Comparison of ENCODE assay signal across 23 cellular contexts in the genomic region with DNA sequence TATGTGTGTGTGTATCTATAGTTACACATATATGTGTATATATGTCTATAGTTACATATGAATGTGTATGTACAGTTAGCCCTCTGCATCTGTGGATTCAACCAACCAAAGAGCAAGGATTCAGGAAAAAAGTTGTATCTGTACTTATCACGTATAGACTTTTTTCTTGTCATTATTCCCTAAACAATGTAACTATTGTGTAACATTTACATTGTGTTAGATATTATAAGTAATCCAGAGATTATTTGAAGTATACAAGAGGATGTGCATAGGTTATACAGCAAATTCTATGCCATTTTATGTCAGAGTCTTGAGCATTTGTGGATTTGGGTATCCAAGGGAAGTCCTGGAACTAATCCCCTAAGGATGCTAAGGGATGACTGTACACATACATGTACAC.
A peak's percentile ranks its signal among the peaks of the same experiment; 100 is the strongest.
DNase-seq lines count a peak whose midpoint lies in the region; ATAC-seq, FAIRE-seq and TF ChIP-seq lines count a peak whose summit lies in the region.
"Had no signal": no experiment of that assay in that cellular context is flagged by ENCODE, and none has a peak within 500 bp of the region (broad histone marks: within the 10 kb centered on the region; RNA-seq: fewer than 3 reads in every experiment).

No MANE protein-coding gene starts in this region.

- WGBS in heart left ventricle, 4 donors = 85 to 95% (median 92%) methylated on average over 1 of the region's 1 CpG

- no peaks in the 10 kb centered on the region for H3K36me3 ChIP-seq in cardiac muscle cell
- H3K36me3 ChIP-seq in heart left ventricle = no peaks in the 10 kb centered on the region
- no peaks in the 10 kb centered on the region for H3K36me3 ChIP-seq in Panc1 (ENCODE audit: control insufficient read depth, insufficient read depth, low read length)
- H3K36me3 ChIP-seq in naive thymus-derived CD4-positive, alpha-beta T cell (ENCODE audit: control insufficient read depth in 2 of 3, insufficient read depth in 3 of 3, low read length in 3 of 3) = no peaks in the 10 kb centered on the region
- H3K36me3 ChIP-seq: BLaER1 had no signal

- no peak for TF ChIP-seq POLR2A in heart left ventricle (IDR thresholded peaks at IDR 0.05)

- TF ChIP-seq CTCF in cardiac muscle cell (IDR thresholded peaks at IDR 0.05; ENCODE audit: low read depth, low read length) (no peak), heart left ventricle (IDR thresholded peaks at IDR 0.05) (no peak), Panc1 (IDR thresholded peaks at IDR 0.05) (no peak)

- H3K9me3 Mint-ChIP-seq in naive thymus-derived CD4-positive, alpha-beta T cell = peaks cover 0 to 7% (median 0%) of the 10 kb centered on the region in 11 donors
- H3K9me3 Mint-ChIP-seq: CD8-positive, alpha-beta T cell; GM23338; H9 had no signal

- no peaks in the 10 kb centered on the region for H3K36me3 Mint-ChIP-seq in naive thymus-derived CD4-positive, alpha-beta T cell
- H3K36me3 Mint-ChIP-seq: CD4-positive, CD25-positive, alpha-beta regulatory T cell; CD8-positive, alpha-beta T cell had no signal

- no peak for ATAC-seq in heart left ventricle
- ATAC-seq in Panc1 = peak; percentile 37; the same call in 1 of the 2 replicates
- no peak for ATAC-seq in naive thymus-derived CD4-positive, alpha-beta T cell
- ATAC-seq: CD8-positive, alpha-beta T cell; GM12878; GM23338; HCT116 had no signal

- H3K9me3 ChIP-seq in cardiac muscle cell (ENCODE audit: low read depth) (no peaks in the 10 kb centered on the region), heart left ventricle (no peaks in the 10 kb centered on the region), Panc1 (ENCODE audit: control insufficient read depth, insufficient read depth, low read depth, low read length) (no peaks in the 10 kb centered on the region)
- no peaks in the 10 kb centered on the region for H3K9me3 ChIP-seq in naive thymus-derived CD4-positive, alpha-beta T cell (ENCODE audit: control insufficient read depth in 2 of 3, low read length in 3 of 3)
- H3K9me3 ChIP-seq: BLaER1, Caco-2 had no signal

- in situ Hi-C loops in Panc1 (cut with HindIII; ENCODE audit: low pct_unique_long_range_greater_than_20kb, low sequenced_read_pairs) = no loop called here

- peaks cover 11% of the 10 kb centered on the region for H3K4me1 ChIP-seq in cardiac muscle cell (ENCODE audit: low read depth)
- peaks cover 0 to 56% (median 7%) of the 10 kb centered on the region in 12 donors for H3K4me1 ChIP-seq in heart left ventricle
- peaks cover 7% of the 10 kb centered on the region; the same call in 1 of the 2 replicates for H3K4me1 ChIP-seq in Panc1 (ENCODE audit: control insufficient read depth, insufficient read depth, low read length)
- no peaks in the 10 kb centered on the region for H3K4me1 ChIP-seq in naive thymus-derived CD4-positive, alpha-beta T cell (ENCODE audit: control insufficient read depth in 2 of 2, insufficient read depth in 2 of 2, low read length in 2 of 2)
- H3K4me1 ChIP-seq: Caco-2 had no signal

- BruUV-seq in Panc1 (replicated peaks; lab: Mats Ljungman, UMichigan) = no TSS peak

- H3K27me3 ChIP-seq in cardiac muscle cell = no peaks in the 10 kb centered on the region
- no peaks in the 10 kb centered on the region for H3K27me3 ChIP-seq in heart left ventricle
- H3K27me3 ChIP-seq in Panc1 (ENCODE audit: control insufficient read depth, insufficient read depth, low read length) = no peaks in the 10 kb centered on the region
- no peaks in the 10 kb centered on the region for H3K27me3 ChIP-seq in naive thymus-derived CD4-positive, alpha-beta T cell (ENCODE audit: control insufficient read depth in 2 of 2, insufficient read depth in 2 of 2, low read length in 2 of 2)
- H3K27me3 ChIP-seq: BLaER1 had no signal

- peak; percentile 21 for FAIRE-seq in islet of Langerhans (lab: Jason Lieb, UNC)
- FAIRE-seq: A204.1, GM12878, GM19239 had no signal

- no peak overlapping the region for H3K4me3 Mint-ChIP-seq in naive thymus-derived CD4-positive, alpha-beta T cell
- H3K4me3 Mint-ChIP-seq: B cell; CD4-positive, CD25-positive, alpha-beta regulatory T cell; CD8-positive, alpha-beta T cell; GM23338; H9 had no signal

- intact Hi-C loops in heart left ventricle (cut with DNase I) (no loop called here), Panc1 (cut with micrococcal nuclease; ENCODE audit: unreplicated experiment) (no loop called here)
- intact Hi-C loops in naive thymus-derived CD4-positive, alpha-beta T cell (cut with micrococcal nuclease) = no loop called here

- DNase-seq in cardiac muscle cell (ENCODE audit: low read depth in 1 of 2, low spot score in 1 of 2) (no peak), heart left ventricle (no peak), Panc1 (ENCODE audit: low read depth, low spot score) (no peak), HT-29 (ENCODE audit: low spot score) (no peak)
- DNase-seq in naive thymus-derived CD4-positive, alpha-beta T cell = no peak
- DNase-seq: Caco-2; CD4-positive, CD25-positive, alpha-beta regulatory T cell; CD8-positive, alpha-beta T cell; DMS 273 treated with DMSO at 0.1 percent for 48 hours; DMS79; EL; GDM1; H9 had no signal

- POLR2A ChIA-PET in Panc1 (lab: Charles Lee) = no interaction called here
- POLR2A ChIA-PET in naive thymus-derived CD4-positive, alpha-beta T cell (lab: Charles Lee) = no interaction called here

- CTCF ChIA-PET in Panc1 (lab: Charles Lee) = no interaction called here
- CTCF ChIA-PET in naive thymus-derived CD4-positive, alpha-beta T cell (lab: Charles Lee) = no interaction called here

- H3K27ac Mint-ChIP-seq in naive thymus-derived CD4-positive, alpha-beta T cell = no peak overlapping the region
- H3K27ac Mint-ChIP-seq: B cell; CD4-positive, CD25-positive, alpha-beta regulatory T cell; CD8-positive, alpha-beta T cell; GM23338 had no signal

- no peaks in the 10 kb centered on the region for H3K4me1 Mint-ChIP-seq in naive thymus-derived CD4-positive, alpha-beta T cell
- H3K4me1 Mint-ChIP-seq: B cell; CD4-positive, CD25-positive, alpha-beta regulatory T cell; H9 had no signal

- H3K27me3 Mint-ChIP-seq in naive thymus-derived CD4-positive, alpha-beta T cell = peaks cover 0 to 4% (median 0%) of the 10 kb centered on the region in 5 donors
- H3K27me3 Mint-ChIP-seq: B cell; CD4-positive, CD25-positive, alpha-beta regulatory T cell had no signal

- peak overlapping the region; percentile 6 for H3K27ac ChIP-seq in cardiac muscle cell
- no peak overlapping the region for H3K27ac ChIP-seq in heart left ventricle
- H3K27ac ChIP-seq in Panc1 (ENCODE audit: low read length) = no peak overlapping the region
- no peak overlapping the region for H3K27ac ChIP-seq in naive thymus-derived CD4-positive, alpha-beta T cell (ENCODE audit: low read depth, low read length)
- H3K27ac ChIP-seq: 22Rv1, BLaER1, C4-2B had no signal

- no peak overlapping the region for H3K4me3 ChIP-seq in cardiac muscle cell
- H3K4me3 ChIP-seq in heart left ventricle = no peak overlapping the region
- no peak overlapping the region for H3K4me3 ChIP-seq in Panc1 (ENCODE audit: low read depth in 2 of 2, low read length in 2 of 2)
- H3K4me3 ChIP-seq in naive thymus-derived CD4-positive, alpha-beta T cell (ENCODE audit: low read length) = no peak overlapping the region
- H3K4me3 ChIP-seq: BLaER1, GM12878, GM23338 had no signal
